In the genomic region with DNA sequence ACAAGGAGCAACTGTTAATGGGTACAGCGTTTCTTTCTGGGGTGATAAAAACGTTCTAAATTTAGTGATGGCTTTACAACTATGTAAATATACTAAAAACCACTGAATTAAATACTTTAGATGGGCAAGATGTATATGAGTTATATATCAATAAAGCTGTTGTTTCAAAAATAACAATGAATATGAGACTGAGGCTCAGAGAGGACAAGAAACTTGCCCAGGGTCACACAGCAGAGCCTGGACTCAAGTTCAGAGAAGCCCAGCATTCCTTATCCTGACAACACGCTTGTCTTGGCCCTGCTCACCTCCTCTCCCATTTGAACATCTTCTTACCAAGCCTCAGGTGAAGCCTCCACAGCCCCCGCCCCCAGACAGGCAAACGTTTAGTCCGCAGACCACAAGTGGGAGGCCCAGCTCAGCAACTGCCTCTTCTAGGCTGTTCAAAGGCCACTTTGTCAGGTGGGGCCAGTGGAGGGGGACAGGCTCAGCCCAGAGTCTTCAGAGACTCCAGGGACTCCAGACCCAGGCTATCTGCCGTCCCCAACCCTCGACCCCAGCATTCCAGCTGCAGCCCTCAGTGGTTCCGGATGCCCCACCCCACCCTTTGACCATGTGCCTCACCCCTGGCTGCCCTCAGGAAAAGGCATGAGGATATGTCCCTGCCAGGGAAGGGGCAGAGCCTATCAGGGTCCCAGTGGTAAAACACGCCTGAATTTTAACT, we compare ENCODE assay signal across 18 cellular contexts. TPM values are rescaled to one million over a fixed set of nuclear protein-coding genes. Genes with fewer than 3 reads are reported as not detected.
DNase-seq lines count a peak whose midpoint lies in the region; ATAC-seq, FAIRE-seq and TF ChIP-seq lines count a peak whose summit lies in the region.
"Had no signal": no experiment of that assay in that cellular context is flagged by ENCODE, and none has a peak within 500 bp of the region (broad histone marks: within the 10 kb centered on the region; RNA-seq: fewer than 3 reads in every experiment).

No MANE protein-coding gene starts in this region.

- H3K4me3 ChIP-seq in Caco-2 (ENCODE audit: low read depth, low read length) (no peak overlapping the region), ascending aorta (no peak overlapping the region), gastroesophageal sphincter (no peak overlapping the region), sigmoid colon (no peak overlapping the region), kidney (ENCODE audit: low read length in 2 of 2) (no peak overlapping the region)
- H3K4me3 ChIP-seq: GM23248 had no signal

- ATAC-seq in gastroesophageal sphincter = no peak
- ATAC-seq in GM18517 (IDR thresholded peaks at IDR 0.05; ENCODE audit: unreplicated experiment) = no peak
- no peak for ATAC-seq in HG03097 (IDR thresholded peaks at IDR 0.05; ENCODE audit: low FRiP score, unreplicated experiment)
- ATAC-seq: Panc1 had no signal

- POLR2A ChIA-PET in Caco-2 (lab: Charles Lee) = no interaction called here

- no peaks in the 10 kb centered on the region for H3K4me1 ChIP-seq in Caco-2
- H3K4me1 ChIP-seq in ascending aorta = peaks cover 12 to 56% of the 10 kb centered on the region in 2 donors
- peaks cover 9 to 100% (median 62%) of the 10 kb centered on the region in 3 donors for H3K4me1 ChIP-seq in gastroesophageal sphincter
- peaks cover 0 to 100% (median 92%) of the 10 kb centered on the region in 4 donors for H3K4me1 ChIP-seq in sigmoid colon
- H3K4me1 ChIP-seq in kidney (ENCODE audit: control insufficient read depth in 1 of 2, insufficient read depth in 1 of 2, low read depth in 1 of 2, low read length in 2 of 2) = peaks cover 0 to 31% of the 10 kb centered on the region in 2 donors

- no TSS peak for BruUV-seq in Caco-2 (replicated peaks; lab: Mats Ljungman, UMichigan)

- TF ChIP-seq CTCF in Caco-2 (IDR thresholded peaks at IDR 0.05; ENCODE audit: insufficient read depth in 1 of 2, low read depth in 1 of 2, low read length in 1 of 2, severe bottlenecking in 1 of 2, unreplicated experiment in 1 of 2) (no peak), ascending aorta (IDR thresholded peaks at IDR 0.05) (no peak), gastroesophageal sphincter (IDR thresholded peaks at IDR 0.05) (no peak), sigmoid colon (IDR thresholded peaks at IDR 0.05) (no peak), kidney (IDR thresholded peaks at IDR 0.05; ENCODE audit: borderline replicate concordance, extremely low read depth, insufficient read depth) (no peak)

- FAIRE-seq in kidney (lab: Jason Lieb, UNC) = no peak
- FAIRE-seq: A204.1, GM19239 had no signal

- no peak for TF ChIP-seq POLR2A in gastroesophageal sphincter (IDR thresholded peaks at IDR 0.05)
- no peak for TF ChIP-seq POLR2A in sigmoid colon (IDR thresholded peaks at IDR 0.05)

- no peak overlapping the region for H3K27ac Mint-ChIP-seq in Caco-2 (ENCODE audit: unreplicated experiment)
- H3K27ac Mint-ChIP-seq: CD4-positive, alpha-beta T cell had no signal

- H3K36me3 Mint-ChIP-seq in Caco-2 (ENCODE audit: insufficient read depth, unreplicated experiment) = no peaks in the 10 kb centered on the region

- no peak for TF ChIP-seq EP300 in gastroesophageal sphincter (IDR thresholded peaks at IDR 0.05)
- TF ChIP-seq EP300 in sigmoid colon (IDR thresholded peaks at IDR 0.05) = no peak

- H3K4me3 Mint-ChIP-seq in Caco-2 (ENCODE audit: unreplicated experiment) = no peak overlapping the region
- H3K4me3 Mint-ChIP-seq: CD4-positive, alpha-beta T cell had no signal

- intact Hi-C loops in Caco-2 (cut with micrococcal nuclease; ENCODE audit: unreplicated experiment) (no loop called here), ascending aorta (cut with DNase I) (no loop called here), sigmoid colon (cut with DNase I) (no loop called here), kidney (cut with DNase I) (no loop called here)

- DNase-seq in Caco-2 (peak; percentile 4 to 42), ascending aorta (ENCODE audit: low spot score in 2 of 2) (no peak), sigmoid colon (no peak), kidney (no peak), NCI-H1694 (lab: John Stamatoyannopoulos, UW) (no peak)
- DNase-seq: CD4-positive, alpha-beta T cell; DMS153; GDM1; GM23248; HCEC 1CT; NCI-H1105; NCI-H1694 treated with DMSO at 0.1 percent for 48 hours had no signal

- H3K9me3 Mint-ChIP-seq in Caco-2 (ENCODE audit: unreplicated experiment) = no peaks in the 10 kb centered on the region
- H3K9me3 Mint-ChIP-seq: CD4-positive, alpha-beta T cell had no signal

- H3K36me3 ChIP-seq in Caco-2 (ENCODE audit: control insufficient read depth, insufficient read depth, low read length) (no peaks in the 10 kb centered on the region), ascending aorta (no peaks in the 10 kb centered on the region), gastroesophageal sphincter (no peaks in the 10 kb centered on the region), sigmoid colon (no peaks in the 10 kb centered on the region), kidney (ENCODE audit: control insufficient read depth in 1 of 2, insufficient read depth in 2 of 2, low read length in 2 of 2) (no peaks in the 10 kb centered on the region)

- H3K9me3 ChIP-seq in Caco-2 (no peaks in the 10 kb centered on the region), ascending aorta (no peaks in the 10 kb centered on the region), gastroesophageal sphincter (no peaks in the 10 kb centered on the region), sigmoid colon (no peaks in the 10 kb centered on the region), kidney (ENCODE audit: control insufficient read depth in 1 of 2, low read length in 2 of 2) (no peaks in the 10 kb centered on the region)

- no peaks in the 10 kb centered on the region for H3K4me1 Mint-ChIP-seq in Caco-2 (ENCODE audit: low read depth, unreplicated experiment)

- H3K27ac ChIP-seq in ascending aorta (peak overlapping the region; percentile 30 to 93), gastroesophageal sphincter (peak overlapping the region in 3 of 4 donors; percentile 89 to 98 (median 93)), sigmoid colon (peak overlapping the region; percentile 92 to 95 (median 94)), kidney (ENCODE audit: low read depth in 2 of 2, low read length in 2 of 2) (no peak overlapping the region)
- H3K27ac ChIP-seq: GM23248 had no signal

- WGBS in gastroesophageal sphincter (ENCODE audit: low coverage in 1 of 2), 2 donors = 51 to 61% methylated on average over 3 to 7 of the region's 10 CpGs
- 63 to 71% methylated on average over 10 of the region's 10 CpGs for WGBS in sigmoid colon, 2 donors

- CTCF ChIA-PET in Caco-2 (lab: Charles Lee) = no interaction called here

- H3K27me3 Mint-ChIP-seq in Caco-2 (ENCODE audit: insufficient read depth, unreplicated experiment) = no peaks in the 10 kb centered on the region

- no peak overlapping the region for H3K9ac ChIP-seq in kidney (ENCODE audit: low read length in 2 of 2)
- H3K9ac ChIP-seq: GM23248 had no signal

- H3K27me3 ChIP-seq in Caco-2 (replicated peaks; ENCODE audit: control insufficient read depth, insufficient read depth, low read length) = no peaks in the 10 kb centered on the region
- H3K27me3 ChIP-seq in ascending aorta = no peaks in the 10 kb centered on the region
- H3K27me3 ChIP-seq in gastroesophageal sphincter = no peaks in the 10 kb centered on the region
- no peaks in the 10 kb centered on the region for H3K27me3 ChIP-seq in sigmoid colon

RNA-seq across cellular contexts. Expression of a gene that starts 17.9 kb away (rescaled TPM):
- 2.9 and 3.7 TPM in 2 replicates for total RNA-seq in Caco-2 (2022)
- total RNA-seq in ascending aorta = 51.9 TPM
- total RNA-seq in gastroesophageal sphincter = 100 to 1,000 TPM in 1 of 4 donors, 10 to 100 TPM in 3; 45.1 to 112 (median 52.6) TPM
- 10 to 100 TPM; 29.9 to 91.1 (median 50.7) TPM for total RNA-seq in sigmoid colon
- 10 to 100 TPM in 1 of 3 donors, 1 to 10 TPM in 2; 2.4 to 29.8 (median 6.5) TPM for polyA plus RNA-seq in sigmoid colon
- total RNA-seq in kidney = 58.7 TPM
- polyA plus RNA-seq in kidney (ENCODE audit: insufficient read depth, low read depth, low replicate concordance) = 11.0 TPM

Comparison
In these comparisons a context has a peak if more than half of its experiments do, and no peak if none do; other contexts are left out.
1. DNase-seq: peak in Caco-2 (2 of 2); none in ascending aorta (0 of 2), sigmoid colon (single experiment), kidney (single experiment) and NCI-H1694 (single experiment).
2. H3K27ac ChIP-seq: peak in ascending aorta (2 of 2), gastroesophageal sphincter (3 of 4) and sigmoid colon (4 of 4); none in kidney (0 of 2).